ENCODE assay signal across 8 cellular contexts in the genomic region with DNA sequence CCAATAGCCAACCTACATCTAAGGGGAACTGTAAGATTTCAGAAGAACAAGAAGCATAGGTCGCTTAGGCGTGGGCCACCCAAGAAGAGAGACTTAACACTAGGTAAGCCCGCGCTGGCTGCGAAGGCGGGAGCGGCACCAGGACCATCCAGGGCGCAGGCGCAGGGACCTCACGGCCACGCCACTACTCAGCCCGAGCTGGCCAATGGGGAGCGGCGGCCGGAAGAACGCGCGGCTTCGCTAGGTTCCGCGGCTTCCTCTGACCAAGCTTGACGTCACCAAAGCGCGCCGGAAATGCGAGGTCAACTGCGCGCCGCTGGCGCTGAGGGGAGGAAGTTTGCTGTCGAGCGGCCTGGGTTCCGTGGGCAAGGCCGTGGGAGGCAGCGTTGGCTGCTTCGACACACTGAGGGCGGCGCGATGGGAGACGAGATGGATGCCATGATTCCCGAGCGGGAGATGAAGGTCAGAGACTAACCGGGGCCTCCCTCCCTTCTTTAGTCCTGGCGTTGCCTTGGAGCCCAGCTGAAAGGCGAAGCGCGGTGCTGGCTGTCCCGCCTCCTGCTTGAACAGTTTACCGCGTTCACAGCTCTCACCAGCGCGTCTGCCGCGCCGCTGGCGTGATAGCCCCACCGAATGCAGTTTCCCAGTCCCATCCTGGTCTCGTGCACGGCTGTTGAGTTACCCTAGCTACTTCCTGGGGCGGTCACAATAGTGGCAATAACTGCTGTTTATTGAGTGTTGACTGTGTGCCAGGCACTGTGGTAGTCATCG. TPM values are rescaled to one million over a fixed set of nuclear protein-coding genes. Genes with fewer than 3 reads are reported as not detected.
DNase-seq lines count a peak whose midpoint lies in the region; ATAC-seq and TF ChIP-seq lines count a peak whose summit lies in the region.

NUP214 (plus strand) TSS at position 299 of the 771 bp plus-strand sequence; CDS start at position 418, 119 bp downstream.

- ATAC-seq in HG02610 (IDR thresholded peaks at IDR 0.05; ENCODE audit: unreplicated experiment) = peak; percentile 96
- peak; percentile 100 for ATAC-seq in omental fat pad (ENCODE audit: low FRiP score)

- peaks cover 11% of the 10 kb centered on the region for H3K36me3 Mint-ChIP-seq in activated naive CD8-positive, alpha-beta T cell

- H3K4me3 ChIP-seq in GM08714 (ENCODE audit: low read length) = peak within 1 kb of the TSS; percentile 96
- peak within 1 kb of the TSS; percentile 86 to 93 for H3K4me3 ChIP-seq in testis

- H3K4me1 ChIP-seq in testis = peaks cover 12% of the 10 kb centered on the region

- no peaks in the 10 kb centered on the region for H3K27me3 Mint-ChIP-seq in activated naive CD8-positive, alpha-beta T cell

- H3K27me3 ChIP-seq in testis = no peaks in the 10 kb centered on the region

- peak; percentile 3 for TF ChIP-seq POLR2A in testis (IDR thresholded peaks at IDR 0.05)

- H3K36me3 ChIP-seq in testis (ENCODE audit: low read depth, missing control alignments) = no peaks in the 10 kb centered on the region

- peak within 1 kb of the TSS; percentile 98 for H3K27ac Mint-ChIP-seq in activated naive CD8-positive, alpha-beta T cell

- intact Hi-C loops in testis (cut with DNase I; ENCODE audit: low total_unique reads) = no loop called here

- peaks cover 29% of the 10 kb centered on the region for H3K4me1 Mint-ChIP-seq in activated naive CD8-positive, alpha-beta T cell (ENCODE audit: low read depth)

- no peak for TF ChIP-seq CTCF in omental fat pad (IDR thresholded peaks at IDR 0.05)
- TF ChIP-seq CTCF in testis (IDR thresholded peaks at IDR 0.05) = no peak

- H3K27ac ChIP-seq in testis = peak within 1 kb of the TSS; percentile 39 to 80

- DNase-seq in NCI-H1092 treated with DMSO at 0.1 percent for 48 hours (lab: John Stamatoyannopoulos, UW) = peak; percentile 95
- peak; percentile 93 for DNase-seq in SKM-1 (lab: John Stamatoyannopoulos, UW; ENCODE audit: unreplicated experiment)
- DNase-seq in glomerular visceral epithelial cell (ENCODE audit: extremely low spot score) = peak; percentile 97
- peak; percentile 99 for DNase-seq in omental fat pad (ENCODE audit: low spot score)
- peak; percentile 99 for DNase-seq in testis

- WGBS in testis, 2 donors = 0% methylated on average over 22 to 56 of the region's 61 CpGs

- peak within 1 kb of the TSS; percentile 98 for H3K4me3 Mint-ChIP-seq in activated naive CD8-positive, alpha-beta T cell

- no peaks in the 10 kb centered on the region for H3K9me3 ChIP-seq in testis

- no peaks in the 10 kb centered on the region for H3K9me3 Mint-ChIP-seq in activated naive CD8-positive, alpha-beta T cell (ENCODE audit: low read depth)

RNA-seq across cellular contexts. Expression of gene NUP214, which starts in this region (rescaled TPM):
- total RNA-seq in omental fat pad (10 to 100 TPM; 27.4 to 78.3 (median 47.4) TPM), testis (100 to 1,000 TPM; 190 to 250 TPM)
- 237 TPM for polyA plus RNA-seq in testis (ENCODE audit: insufficient read depth, low read depth, low replicate concordance)

Comparison
In these comparisons a context has a peak if more than half of its experiments do, and no peak if none do; other contexts are left out.
1. Peak in every context shown above with its lines: DNase-seq, ATAC-seq, H3K4me3 ChIP-seq and H3K27ac ChIP-seq.